19 cellular contexts compared by ENCODE assay signal in the genomic region with DNA sequence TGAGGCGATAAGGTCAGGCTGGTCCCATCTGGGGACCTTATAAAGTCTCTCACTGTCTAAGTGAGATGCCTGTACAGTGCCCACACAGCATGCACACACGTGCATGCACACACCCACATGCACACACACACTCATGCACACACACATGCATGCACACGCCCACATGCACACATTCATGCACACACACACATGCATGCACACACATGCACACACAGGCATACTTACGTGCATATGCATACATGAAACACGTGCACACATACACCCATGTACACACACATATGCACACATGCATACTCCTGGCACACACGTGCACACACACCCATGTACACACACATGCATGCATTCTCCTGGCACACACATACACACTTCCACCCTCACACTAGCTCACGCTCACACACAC. TPM values are rescaled to one million over a fixed set of nuclear protein-coding genes. Genes with fewer than 3 reads are reported as not detected.
"Had no signal": no experiment of that assay in that cellular context is flagged by ENCODE, and none has a peak within 500 bp of the region (broad histone marks: within the 10 kb centered on the region; RNA-seq: fewer than 3 reads in every experiment).

No MANE protein-coding gene starts in this region.

- H3K4me1 Mint-ChIP-seq: naive thymus-derived CD8-positive, alpha-beta T cell had no signal

- H3K4me1 ChIP-seq: breast epithelium, gastrocnemius medialis, transverse colon had no signal

- H3K9me3 ChIP-seq: ascending aorta, gastrocnemius medialis, suprapubic skin, transverse colon had no signal

- DNase-seq: activated CD4-positive, alpha-beta T cell treated with anti-CD3 and anti-CD28 coated beads, Interleukin-2, amount 50 U/mL, for 1 hour; activated CD8-positive, alpha-beta memory T cell treated with anti-CD3 and anti-CD28 coated beads, Interleukin-2, amount 50 U/mL, for 4 hours; activated naive CD4-positive, alpha-beta T cell treated with anti-CD3 and anti-CD28 coated beads, Interleukin-2, amount 50 U/mL, for 16 hours; activated T-cell treated with anti-CD3 and anti-CD28 coated beads, Interleukin-2, amount 50 U/mL, for 4 hours; cerebellar nuclear complex; cortex of kidney; gastrocnemius medialis; mesenchymal stem cell; naive thymus-derived CD8-positive, alpha-beta T cell; stimulated activated CD4-positive, alpha-beta T cell treated with anti-CD3 and anti-CD28 coated beads, Interleukin-15, amount 100 ng/mL, for 24 hours; stimulated activated CD4-positive, alpha-beta T cell treated with anti-CD3 and anti-CD28 coated beads, Interleukin-2, amount 100 ng/mL, for 48 hours; T-helper 1 cell; T-helper 9 cell; transverse colon had no signal

- H3K4me3 ChIP-seq: ascending aorta, suprapubic skin, transverse colon had no signal

- H3K36me3 ChIP-seq: ascending aorta, breast epithelium, gastrocnemius medialis, suprapubic skin, transverse colon had no signal

- ATAC-seq: activated T-cell treated with anti-CD3 and anti-CD28 coated beads, Interleukin-2, amount 50 U/mL, for 4 hours; gastrocnemius medialis; naive thymus-derived CD8-positive, alpha-beta T cell had no signal

- H3K27ac ChIP-seq: ascending aorta, breast epithelium, skin epidermis, suprapubic skin, transverse colon had no signal

- H3K27ac Mint-ChIP-seq: naive thymus-derived CD8-positive, alpha-beta T cell; stimulated activated naive CD8-positive, alpha-beta T cell treated with anti-CD3 and anti-CD28 coated beads, Interleukin-15, Interleukin-2, amounts not matched to agents 100 ng/mL and 50 ng/mL, for 24 hours had no signal

- H3K4me3 Mint-ChIP-seq: activated T-cell treated with anti-CD3 and anti-CD28 coated beads, Interleukin-2, amount 50 U/mL, for 4 hours; naive thymus-derived CD8-positive, alpha-beta T cell; stimulated activated naive CD8-positive, alpha-beta T cell treated with anti-CD3 and anti-CD28 coated beads, Interleukin-15, Interleukin-2, amounts not matched to agents 100 ng/mL and 50 ng/mL, for 24 hours had no signal

- H3K9me3 Mint-ChIP-seq: activated T-cell treated with anti-CD3 and anti-CD28 coated beads, Interleukin-2, amount 50 U/mL, for 4 hours; stimulated activated naive CD8-positive, alpha-beta T cell treated with anti-CD3 and anti-CD28 coated beads, Interleukin-15, Interleukin-2, amounts not matched to agents 100 ng/mL and 50 ng/mL, for 24 hours had no signal

RNA-seq across cellular contexts. Expression of a gene that starts 12.2 kb away (rescaled TPM):
- total RNA-seq: activated T-cell treated with anti-CD3 and anti-CD28 coated beads, Interleukin-2, amount 50 U/mL, for 4 hours had no signal
